ENCODE assay signal across 21 cellular contexts in the genomic region with DNA sequence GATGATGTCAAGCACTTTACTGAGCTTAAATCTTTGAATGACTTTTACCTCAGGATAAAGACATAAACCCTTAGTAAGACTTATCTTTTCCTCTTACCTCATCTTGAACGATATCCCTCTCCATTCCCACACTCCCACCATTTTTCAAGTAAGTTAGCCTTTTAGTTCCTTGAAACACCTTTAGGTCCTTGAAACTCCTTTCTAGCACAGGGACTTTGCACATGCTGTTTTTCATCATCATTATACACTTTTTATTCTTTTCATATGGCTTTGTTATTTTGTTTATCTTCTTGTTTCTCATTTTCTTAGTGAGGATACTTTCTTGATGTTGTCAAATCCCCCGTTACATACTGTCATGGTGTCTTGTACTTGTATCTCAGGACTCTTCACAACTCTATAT. TPM values are rescaled to one million over a fixed set of nuclear protein-coding genes. Genes with fewer than 3 reads are reported as not detected.
DNase-seq lines count a peak whose midpoint lies in the region; ATAC-seq, FAIRE-seq and TF ChIP-seq lines count a peak whose summit lies in the region.
"Had no signal": no experiment of that assay in that cellular context is flagged by ENCODE, and none has a peak within 500 bp of the region (broad histone marks: within the 10 kb centered on the region; RNA-seq: fewer than 3 reads in every experiment).

No MANE protein-coding gene starts in this region.

- dilution Hi-C loops in endothelial cell of umbilical vein (cut with MboI; ENCODE audit: extremely low pct_ligation_motif_present, low sequenced_read_pairs) = no loop called here

- in situ Hi-C loops in GM13977 (cut with MboI; ENCODE audit: low pct_unique_long_range_greater_than_20kb, low sequenced_read_pairs, unreplicated experiment) = no loop called here

- H3K4me2 ChIP-seq in endothelial cell of umbilical vein (ENCODE audit: insufficient read depth, low read length) = peak overlapping the region; percentile 43
- H3K4me2 ChIP-seq: BLaER1 had no signal

- BruUV-seq in endothelial cell of umbilical vein (replicated peaks; lab: Mats Ljungman, UMichigan) = no TSS peak

- no peaks in the 10 kb centered on the region for H3K27me3 Mint-ChIP-seq in CD8-positive, alpha-beta T cell (ENCODE audit: low read depth)
- H3K27me3 Mint-ChIP-seq: CD4-positive, alpha-beta memory T cell; CD4-positive, CD25-positive, alpha-beta regulatory T cell had no signal

- POLR2A ChIA-PET in CD8-positive, alpha-beta T cell (lab: Charles Lee) = no interaction called here
- POLR2A ChIA-PET in HEK293 (lab: Yijun Ruan, JAX) (no interaction called here), endothelial cell of umbilical vein (lab: Charles Lee) (no interaction called here)

- H3K9ac ChIP-seq in endothelial cell of umbilical vein (replicated peaks; ENCODE audit: extremely low read depth, insufficient read depth, low read length) = no peak overlapping the region
- H3K9ac ChIP-seq: BLaER1 had no signal

- TF ChIP-seq POLR2A in endothelial cell of umbilical vein (IDR thresholded peaks at IDR 0.05; ENCODE audit: low read depth, low read length) = no peak

- H2AFZ ChIP-seq in endothelial cell of umbilical vein (ENCODE audit: low read depth, low read length) = no peak overlapping the region

- no peak overlapping the region for H3K4me3 Mint-ChIP-seq in CD8-positive, alpha-beta T cell
- H3K4me3 Mint-ChIP-seq: CD14-positive monocyte; CD4-positive, alpha-beta memory T cell; CD4-positive, CD25-positive, alpha-beta regulatory T cell had no signal

- H3K27ac ChIP-seq in CD8-positive, alpha-beta T cell (ENCODE audit: low read depth, low read length) = no peak overlapping the region
- H3K27ac ChIP-seq in HEK293 (ENCODE audit: extremely low read depth, low read depth, low read length) = no peak overlapping the region
- no peak overlapping the region for H3K27ac ChIP-seq in endothelial cell of umbilical vein (ENCODE audit: insufficient read depth, low read depth, low read length)
- no peak overlapping the region for H3K27ac ChIP-seq in effector memory CD4-positive, alpha-beta T cell (ENCODE audit: insufficient read depth, low read length, poor library complexity, severe bottlenecking)
- H3K27ac ChIP-seq: BLaER1 had no signal

- FAIRE-seq in endothelial cell of umbilical vein (lab: Jason Lieb, UNC) = peak; percentile 24
- FAIRE-seq: D721Med, GM12891, GM19239 had no signal

- intact Hi-C loops in CD8-positive, alpha-beta T cell (cut with DNase I, micrococcal nuclease) = no loop called here
- intact Hi-C loops in endothelial cell of umbilical vein (cut with micrococcal nuclease) = no loop called here

- H3K4me1 Mint-ChIP-seq in CD8-positive, alpha-beta T cell (ENCODE audit: low read depth) = peaks cover 8% of the 10 kb centered on the region
- H3K4me1 Mint-ChIP-seq: CD14-positive monocyte had no signal

- peak overlapping the region; percentile 10 for H3K27ac Mint-ChIP-seq in CD8-positive, alpha-beta T cell
- H3K27ac Mint-ChIP-seq: CD14-positive monocyte had no signal

- no peak for TF ChIP-seq CTCF in CD8-positive, alpha-beta T cell (IDR thresholded peaks at IDR 0.05)
- no peak for TF ChIP-seq CTCF in HEK293 (tag by site-specific recombination; IDR thresholded peaks at IDR 0.05)
- TF ChIP-seq CTCF in endothelial cell of umbilical vein (IDR thresholded peaks at IDR 0.05; ENCODE audit: extremely low read depth in 1 of 2, insufficient read depth in 1 of 2, low read depth in 1 of 2, low read length in 2 of 2) = no peak
- TF ChIP-seq CTCF in GM13977 (IDR thresholded peaks at IDR 0.05; ENCODE audit: extremely low read depth, insufficient read depth, missing control alignments) = no peak

- H3K9me3 Mint-ChIP-seq in CD8-positive, alpha-beta T cell = no peaks in the 10 kb centered on the region
- H3K9me3 Mint-ChIP-seq: CD14-positive monocyte; CD4-positive, alpha-beta memory T cell; CD4-positive, CD25-positive, alpha-beta regulatory T cell had no signal

- H3K4me1 ChIP-seq in CD8-positive, alpha-beta T cell (ENCODE audit: insufficient read depth, low read length) = no peaks in the 10 kb centered on the region
- H3K4me1 ChIP-seq in HEK293 (ENCODE audit: control insufficient read depth, insufficient read depth, low read length) (no peaks in the 10 kb centered on the region), endothelial cell of umbilical vein (ENCODE audit: control insufficient read depth, extremely low read depth, insufficient read depth, low read length) (peaks cover 7% of the 10 kb centered on the region)
- H3K4me1 ChIP-seq in effector memory CD4-positive, alpha-beta T cell (ENCODE audit: control insufficient read depth, insufficient read depth, low read length, poor library complexity, severe bottlenecking) = no peaks in the 10 kb centered on the region
- H3K4me1 ChIP-seq: BE2C, BLaER1, Caco-2 had no signal

- peaks cover 8% of the 10 kb centered on the region for H3K36me3 ChIP-seq in CD8-positive, alpha-beta T cell (ENCODE audit: insufficient read depth, low read length)
- peaks cover 56 to 69% of the 10 kb centered on the region in 2 experiments for H3K36me3 ChIP-seq in HEK293 (ENCODE audit: control insufficient read depth in 2 of 2, insufficient read depth in 1 of 2, low read length in 2 of 2)
- peaks cover 2 to 10% of the 10 kb centered on the region in 2 experiments for H3K36me3 ChIP-seq in endothelial cell of umbilical vein (ENCODE audit: control insufficient read depth in 2 of 2, extremely low read depth in 1 of 2, insufficient read depth in 2 of 2, low read length in 2 of 2)
- H3K36me3 ChIP-seq in effector memory CD4-positive, alpha-beta T cell (ENCODE audit: control insufficient read depth, insufficient read depth, low read length) = peaks cover 17% of the 10 kb centered on the region

- H4K20me1 ChIP-seq in endothelial cell of umbilical vein (replicated peaks; ENCODE audit: control insufficient read depth, extremely low read depth, insufficient read depth, low read length) = no peaks in the 10 kb centered on the region
- H4K20me1 ChIP-seq: BLaER1 had no signal

- no peak for DNase-seq in CD8-positive, alpha-beta T cell
- DNase-seq in endothelial cell of umbilical vein (ENCODE audit: low read depth, low spot score) = no peak
- no peak for DNase-seq in effector memory CD4-positive, alpha-beta T cell
- DNase-seq in NCI-H226 = no peak
- no peak for DNase-seq in GM13977 (ENCODE audit: low spot score)
- DNase-seq: 8988T; ACHN; BE2C; C1 segment of cervical spinal cord; Caco-2; Calu3; CD4-positive, alpha-beta memory T cell; CD4-positive, CD25-positive, alpha-beta regulatory T cell; DMS79 treated with DMSO at 0.1 percent for 48 hours; GF-D8 had no signal

- CTCF ChIA-PET in CD8-positive, alpha-beta T cell (lab: Charles Lee) = interaction anchor here (1.4 to 1.6 kb wide), 2 partner anchors 28 to 542 kb away, joined by 3 to 6 read pairs; no protein-coding TSS in a partner anchor
- CTCF ChIA-PET in HEK293 (lab: Yijun Ruan, JAX) (interaction anchor here (1.6 kb wide), 1 partner anchor 159 kb away, joined by 3 read pairs; no protein-coding TSS in a partner anchor), endothelial cell of umbilical vein (lab: Charles Lee) (interaction anchor here (0.7 to 1.3 kb wide), 5 partner anchors 8 to 201 kb away, joined by 3 to 6 read pairs (median 3); no protein-coding TSS in a partner anchor)

- H3K9me3 ChIP-seq in CD8-positive, alpha-beta T cell (ENCODE audit: low read length) = no peaks in the 10 kb centered on the region
- no peaks in the 10 kb centered on the region for H3K9me3 ChIP-seq in HEK293 (ENCODE audit: control insufficient read depth, insufficient read depth, low read depth, low read length)
- H3K9me3 ChIP-seq in endothelial cell of umbilical vein (replicated peaks; ENCODE audit: control insufficient read depth, insufficient read depth, low read length) = no peaks in the 10 kb centered on the region
- H3K9me3 ChIP-seq in effector memory CD4-positive, alpha-beta T cell (ENCODE audit: control insufficient read depth, low read length) = no peaks in the 10 kb centered on the region
- H3K9me3 ChIP-seq: BE2C, Caco-2 had no signal

- no peak overlapping the region for H3K4me3 ChIP-seq in CD8-positive, alpha-beta T cell (ENCODE audit: low read depth, low read length)
- H3K4me3 ChIP-seq in HEK293 (ENCODE audit: low read depth, low read length) (no peak overlapping the region), endothelial cell of umbilical vein (replicated peaks in 1 of 3; ENCODE audit: insufficient read depth in 1 of 3, low read depth in 1 of 3, low read length in 3 of 3) (no peak overlapping the region)
- H3K4me3 ChIP-seq in effector memory CD4-positive, alpha-beta T cell (ENCODE audit: insufficient read depth, low read depth, low read length, poor library complexity, severe bottlenecking) = no peak overlapping the region
- H3K4me3 ChIP-seq: BLaER1 had no signal

- peaks cover 61% of the 10 kb centered on the region for H3K36me3 Mint-ChIP-seq in CD8-positive, alpha-beta T cell

- no peak for ATAC-seq in CD8-positive, alpha-beta T cell

- peaks cover 2% of the 10 kb centered on the region for H3K9me1 ChIP-seq in endothelial cell of umbilical vein (replicated peaks; ENCODE audit: control insufficient read depth, extremely low read depth, insufficient read depth, low read length)

- H3K27me3 ChIP-seq in CD8-positive, alpha-beta T cell (ENCODE audit: insufficient read depth, low read length) = no peaks in the 10 kb centered on the region
- no peaks in the 10 kb centered on the region for H3K27me3 ChIP-seq in endothelial cell of umbilical vein (ENCODE audit: control insufficient read depth in 2 of 2, insufficient read depth in 2 of 2, low read length in 2 of 2)
- H3K27me3 ChIP-seq in effector memory CD4-positive, alpha-beta T cell (replicated peaks; ENCODE audit: control insufficient read depth, insufficient read depth, low read length, poor library complexity, severe bottlenecking) = no peaks in the 10 kb centered on the region
- H3K27me3 ChIP-seq: BE2C, BLaER1 had no signal

- H3K79me2 ChIP-seq in endothelial cell of umbilical vein (ENCODE audit: control insufficient read depth, insufficient read depth, low read length) = no peaks in the 10 kb centered on the region

RNA-seq across cellular contexts. Expression of gene YTHDC2, which starts 24.8 kb away (rescaled TPM):
- total RNA-seq in CD8-positive, alpha-beta T cell = 10 to 100 TPM; 35.4 to 36.1 TPM
- total RNA-seq in endothelial cell of umbilical vein = 33.2 and 40.7 TPM in 2 replicates
- polyA plus RNA-seq in endothelial cell of umbilical vein = 5.5 and 7.6 TPM in 2 replicates
- 4.7 and 5.6 TPM in 2 replicates for polyA plus RNA-seq in endothelial cell of umbilical vein (2011; cell fraction: cytosol; rRNA removed)
- polyA plus RNA-seq in endothelial cell of umbilical vein (2011; cell fraction: nucleus; rRNA removed) = 45.5 and 52.7 TPM in 2 replicates
- 15.0 and 17.2 TPM in 2 replicates for polyA plus RNA-seq in endothelial cell of umbilical vein (2012)
- 30.0 and 40.8 TPM in 2 replicates for polyA minus RNA-seq in endothelial cell of umbilical vein
- polyA minus RNA-seq in endothelial cell of umbilical vein (2011; cell fraction: cytosol; rRNA and poly(A)+ RNA removed) = 6.1 TPM
- 73.1 and 87.2 TPM in 2 replicates for polyA minus RNA-seq in endothelial cell of umbilical vein (2011; cell fraction: nucleus; rRNA and poly(A)+ RNA removed)

RNA-seq across cellular contexts. Expression of gene MCC, which starts 50.1 kb away (rescaled TPM):
- total RNA-seq in CD8-positive, alpha-beta T cell = 1 to 10 TPM; 4.3 to 4.8 TPM
- total RNA-seq in endothelial cell of umbilical vein = 23.0 and 27.5 TPM in 2 replicates
- polyA plus RNA-seq in endothelial cell of umbilical vein = 4.4 and 6.9 TPM in 2 replicates
- polyA plus RNA-seq in endothelial cell of umbilical vein (2011; cell fraction: cytosol; rRNA removed) = 7.9 and 11.1 TPM in 2 replicates
- polyA plus RNA-seq in endothelial cell of umbilical vein (2011; cell fraction: nucleus; rRNA removed) = 15.5 and 16.4 TPM in 2 replicates
- polyA plus RNA-seq in endothelial cell of umbilical vein (2012) = 10.3 and 11.5 TPM in 2 replicates
- polyA minus RNA-seq in endothelial cell of umbilical vein = 30.2 and 52.3 TPM in 2 replicates
- polyA minus RNA-seq in endothelial cell of umbilical vein (2011; cell fraction: cytosol; rRNA and poly(A)+ RNA removed) = 0.10 TPM
- 27.6 and 31.4 TPM in 2 replicates for polyA minus RNA-seq in endothelial cell of umbilical vein (2011; cell fraction: nucleus; rRNA and poly(A)+ RNA removed)
